Comparison of ENCODE assay signal across 6 cellular contexts in genomic region chr17:63984651-63985386, GRCh38. TPM values are rescaled to one million over a fixed set of nuclear protein-coding genes. Genes with fewer than 3 reads are reported as not detected.
DNase-seq lines count a peak whose midpoint lies in the region; ATAC-seq and TF ChIP-seq lines count a peak whose summit lies in the region.

No MANE protein-coding gene starts in this region.

- peaks cover 2% of the 10 kb centered on the region for H3K27me3 Mint-ChIP-seq in activated CD8-positive, alpha-beta T cell treated with anti-CD3 and anti-CD28 coated beads, Interleukin-2, amount 10 ng/mL, durations not matched to agents 7 days and 5 days (ENCODE audit: low read depth)

- peaks cover 7% of the 10 kb centered on the region for H3K9me3 Mint-ChIP-seq in activated CD8-positive, alpha-beta T cell treated with anti-CD3 and anti-CD28 coated beads, Interleukin-2, amount 10 ng/mL, durations not matched to agents 7 days and 5 days (ENCODE audit: insufficient read depth)

- no peaks in the 10 kb centered on the region for H3K9me3 ChIP-seq in hepatocyte (ENCODE audit: low read depth)
- H3K9me3 ChIP-seq in upper lobe of right lung: no peaks in the 10 kb centered on the region

- WGBS in hepatocyte (ENCODE audit: low lambda C conversion rate, missing lambda C conversion rate): 91% methylated on average over 15 of the region's 16 CpGs

- ATAC-seq in activated CD8-positive, alpha-beta T cell treated with anti-CD3 and anti-CD28 coated beads, Interleukin-2, amount 10 ng/mL, durations not matched to agents 7 days and 5 days: peak; percentile 84
- ATAC-seq in upper lobe of right lung (peak; percentile 78), HG03039 (IDR thresholded peaks at IDR 0.05; ENCODE audit: unreplicated experiment) (no peak)

- peak overlapping the region; percentile 66 for H3K27ac Mint-ChIP-seq in activated CD8-positive, alpha-beta T cell treated with anti-CD3 and anti-CD28 coated beads, Interleukin-2, amount 10 ng/mL, durations not matched to agents 7 days and 5 days

- TF ChIP-seq CTCF in hepatocyte (IDR thresholded peaks at IDR 0.05; ENCODE audit: poor library complexity) (no peak), upper lobe of right lung (IDR thresholded peaks at IDR 0.05) (no peak)

- H3K36me3 Mint-ChIP-seq in activated CD8-positive, alpha-beta T cell treated with anti-CD3 and anti-CD28 coated beads, Interleukin-2, amount 10 ng/mL, durations not matched to agents 7 days and 5 days (ENCODE audit: low read depth): peaks cover 2% of the 10 kb centered on the region

- H3K9me2 ChIP-seq in hepatocyte (replicated peaks; ENCODE audit: insufficient read depth): no peaks in the 10 kb centered on the region

- H3K4me1 ChIP-seq in hepatocyte (ENCODE audit: insufficient read depth): peaks cover 16% of the 10 kb centered on the region
- peaks cover 49% of the 10 kb centered on the region for H3K4me1 ChIP-seq in upper lobe of right lung

- H3K4me3 ChIP-seq in hepatocyte (no peak overlapping the region), upper lobe of right lung (no peak overlapping the region)

- CTCF ChIA-PET in activated CD8-positive, alpha-beta T cell treated with anti-CD3 and anti-CD28 coated beads, Interleukin-2, amount 10 ng/mL, durations not matched to agents 7 days and 5 days (lab: Charles Lee): interaction anchor here (0.8 to 4.7 kb wide), 16 partner anchors 8 to 147 kb away, joined by 3 to 31 read pairs (median 4); partner anchors contain the start of genes CD79B, GH1 and ICAM2

- H3K4me2 ChIP-seq in hepatocyte: no peak overlapping the region

- intact Hi-C loops in upper lobe of right lung (cut with DNase I): no loop called here

- no peaks in the 10 kb centered on the region for H4K20me1 ChIP-seq in hepatocyte (ENCODE audit: insufficient read depth, poor library complexity, severe bottlenecking)

- no peaks in the 10 kb centered on the region for H3K36me3 ChIP-seq in hepatocyte (replicated peaks; ENCODE audit: insufficient read depth, low read depth)
- H3K36me3 ChIP-seq in upper lobe of right lung: no peaks in the 10 kb centered on the region

- no peak overlapping the region for H3K27ac ChIP-seq in hepatocyte
- H3K27ac ChIP-seq in upper lobe of right lung: peak overlapping the region; percentile 75

- no peak overlapping the region for H3K4me3 Mint-ChIP-seq in activated CD8-positive, alpha-beta T cell treated with anti-CD3 and anti-CD28 coated beads, Interleukin-2, amount 10 ng/mL, durations not matched to agents 7 days and 5 days

- H3K27me3 ChIP-seq in hepatocyte (no peaks in the 10 kb centered on the region), upper lobe of right lung (no peaks in the 10 kb centered on the region)

- POLR2A ChIA-PET in activated CD8-positive, alpha-beta T cell treated with anti-CD3 and anti-CD28 coated beads, Interleukin-2, amount 10 ng/mL, durations not matched to agents 7 days and 5 days (lab: Charles Lee): interaction anchor here (1.0 kb wide), 2 partner anchors 12 to 35 kb away, joined by 3 to 4 read pairs; partner anchors contain the start of gene ICAM2

- H3K4me1 Mint-ChIP-seq in activated CD8-positive, alpha-beta T cell treated with anti-CD3 and anti-CD28 coated beads, Interleukin-2, amount 10 ng/mL, durations not matched to agents 7 days and 5 days (ENCODE audit: low read depth): peaks cover 23% of the 10 kb centered on the region

- DNase-seq in HK-2 (ENCODE audit: unreplicated experiment): peak; percentile 74
- DNase-seq in activated CD8-positive, alpha-beta T cell treated with anti-CD3 and anti-CD28 coated beads, Interleukin-2, amount 10 ng/mL, durations not matched to agents 7 days and 5 days: peak; percentile 84
- DNase-seq in hepatocyte (ENCODE audit: low spot score): peak; percentile 46
- no peak for DNase-seq in upper lobe of right lung
- no peak for DNase-seq in cerebellar cortex (ENCODE audit: low spot score)

- no peak overlapping the region for H2AFZ ChIP-seq in hepatocyte

- H3K79me2 ChIP-seq in hepatocyte: no peaks in the 10 kb centered on the region

RNA-seq across cellular contexts. Expression of gene SCN4A, which starts 12.1 kb away (rescaled TPM):
- total RNA-seq in activated CD8-positive, alpha-beta T cell treated with anti-CD3 and anti-CD28 coated beads, Interleukin-2, amount 10 ng/mL, durations not matched to agents 7 days and 5 days: not detected
- total RNA-seq in hepatocyte (under 0.01 and 0.07 TPM in 2 replicates), upper lobe of right lung (not detected)
- polyA plus RNA-seq in hepatocyte: not detected in 2 replicates

RNA-seq across cellular contexts. Expression of gene PRR29, which starts 13.3 kb away (rescaled TPM):
- 1 to 10 TPM in 1 of 2 experiments, under 1 TPM in 1; 0.97 to 1.3 TPM for total RNA-seq in activated CD8-positive, alpha-beta T cell treated with anti-CD3 and anti-CD28 coated beads, Interleukin-2, amount 10 ng/mL, durations not matched to agents 7 days and 5 days
- total RNA-seq in hepatocyte (0.13 and 0.36 TPM in 2 replicates), upper lobe of right lung (0.43 TPM)
- 0.62 and 1.4 TPM in 2 replicates for polyA plus RNA-seq in hepatocyte

RNA-seq across cellular contexts. Expression of gene ICAM2, which starts 35.6 kb away (rescaled TPM):
- 10 to 100 TPM; 48.4 to 51.3 TPM for total RNA-seq in activated CD8-positive, alpha-beta T cell treated with anti-CD3 and anti-CD28 coated beads, Interleukin-2, amount 10 ng/mL, durations not matched to agents 7 days and 5 days
- total RNA-seq in hepatocyte: 6.0 and 8.4 TPM in 2 replicates
- 2.7 and 3.4 TPM in 2 replicates for polyA plus RNA-seq in hepatocyte
- total RNA-seq in upper lobe of right lung: 70.5 TPM

RNA-seq across cellular contexts. Expression of gene CD79B, which starts 52.7 kb away (rescaled TPM):
- total RNA-seq in activated CD8-positive, alpha-beta T cell treated with anti-CD3 and anti-CD28 coated beads, Interleukin-2, amount 10 ng/mL, durations not matched to agents 7 days and 5 days: 10 to 100 TPM; 21.7 to 22.5 TPM
- total RNA-seq in hepatocyte (0.57 TPM in 1 of 2 replicates, not detected in the other), upper lobe of right lung (4.7 TPM)
- polyA plus RNA-seq in hepatocyte: 1.2 TPM in 2 replicates

Comparison
In these comparisons a context has a peak if more than half of its experiments do, and no peak if none do; other contexts are left out.
1. DNase-seq: peak in HK-2 (single experiment), activated CD8-positive, alpha-beta T cell treated with anti-CD3 and anti-CD28 coated beads, Interleukin-2, amount 10 ng/mL, durations not matched to agents 7 days and 5 days (single experiment) and hepatocyte (single experiment); none in upper lobe of right lung (single experiment) and cerebellar cortex (single experiment).